ENCODE assay signal across 1 cellular context in genomic region chrX:135383249-135383648, GRCh38.
A peak's percentile ranks its signal among the peaks of the same experiment; 100 is the strongest.
TF ChIP-seq lines count a peak whose summit lies in the region.

No MANE protein-coding gene starts in this region.

TF ChIP-seq in K562, 482 proteins besides CTCF, POLR2A, EP300 and RAD21:
- TF ChIP-seq C11orf30 (IDR thresholded peaks at IDR 0.05; ENCODE audit: low read depth), result peak; percentile 31; the same call in 1 of the 2 replicates
- no peak for TF ChIP-seq ZBTB43 (CRISPR knock-in tag; IDR thresholded peaks at IDR 0.05)
- TF ChIP-seq ELF2 (CRISPR knock-in tag; IDR thresholded peaks at IDR 0.05), result no peak
- no peak for TF ChIP-seq HMBOX1 (IDR thresholded peaks at IDR 0.05)
- no peak for TF ChIP-seq POLR3A (IDR thresholded peaks at IDR 0.05; ENCODE audit: borderline replicate concordance, extremely low read depth, insufficient read depth, insufficient read length)
- no peak for TF ChIP-seq ZNF124 (CRISPR knock-in tag; IDR thresholded peaks at IDR 0.05)
- TF ChIP-seq AFF1 (IDR thresholded peaks at IDR 0.05; ENCODE audit: low read depth in 1 of 2, partially characterized antibody in 2 of 2), result no peak
- TF ChIP-seq HINFP (tag; conservative IDR thresholded peaks at IDR 0.05; ENCODE audit: low read depth), result no peak
- TF ChIP-seq ZNF57 (CRISPR knock-in tag; IDR thresholded peaks at IDR 0.05), result no peak
- TF ChIP-seq PATZ1 (CRISPR knock-in tag; IDR thresholded peaks at IDR 0.05; ENCODE audit: borderline replicate concordance), result no peak
- TF ChIP-seq CEBPG (CRISPR knock-in tag; IDR thresholded peaks at IDR 0.05), result no peak
- no peak for TF ChIP-seq CEBPG (tag; conservative IDR thresholded peaks at IDR 0.05 in 1 of 2, IDR thresholded peaks at IDR 0.05 in 1 of 2)
- no peak for TF ChIP-seq NFIX (CRISPR knock-in tag; IDR thresholded peaks at IDR 0.05; ENCODE audit: low read depth)
- no peak for TF ChIP-seq GTF2E2 (tag; IDR thresholded peaks at IDR 0.05)
- TF ChIP-seq NFE2L1 (tag; IDR thresholded peaks at IDR 0.05; ENCODE audit: borderline replicate concordance, low read depth), result 0 out of 2 replicates have a peak, but pooled peaks have one; percentile 13
- TF ChIP-seq EZH2 (IDR thresholded peaks at IDR 0.05; ENCODE audit: borderline replicate concordance, low read depth, low read length), result no peak
- TF ChIP-seq JUN (IDR thresholded peaks at IDR 0.05; ENCODE audit: borderline replicate concordance, low read depth, low read length), result no peak
- TF ChIP-seq JUN (CRISPR knock-in tag; IDR thresholded peaks at IDR 0.05; ENCODE audit: borderline replicate concordance), result no peak
- TF ChIP-seq KHSRP (IDR thresholded peaks at IDR 0.05), result no peak
- no peak for TF ChIP-seq ZNF79 (CRISPR knock-in tag; IDR thresholded peaks at IDR 0.05; ENCODE audit: low read depth)
- TF ChIP-seq HNRNPH1 (optimal IDR thresholded peaks at IDR 0.05; ENCODE audit: low read depth, low read length), result no peak
- no peak for TF ChIP-seq ID3 (CRISPR knock-in tag; IDR thresholded peaks at IDR 0.05)
- no peak for TF ChIP-seq ID3 (tag; IDR thresholded peaks at IDR 0.05)
- no peak for TF ChIP-seq ZNF41 (CRISPR knock-in tag; conservative IDR thresholded peaks at IDR 0.05)
- TF ChIP-seq ZNF316 (IDR thresholded peaks at IDR 0.05), result peak; percentile 15; the same call in 1 of the 2 replicates
- TF ChIP-seq RBM34 (IDR thresholded peaks at IDR 0.05; ENCODE audit: borderline replicate concordance, insufficient read depth, low read length), result no peak
- TF ChIP-seq MAFG (tag; conservative IDR thresholded peaks at IDR 0.05), result peak; percentile 69; the same call in 1 of the 2 replicates
- TF ChIP-seq HNRNPLL (IDR thresholded peaks at IDR 0.05; ENCODE audit: low read depth, low read length, poor library complexity, severe bottlenecking), result no peak
- no peak for TF ChIP-seq MLX (CRISPR knock-in tag; conservative IDR thresholded peaks at IDR 0.05)
- TF ChIP-seq E4F1 (CRISPR knock-in tag; IDR thresholded peaks at IDR 0.05; ENCODE audit: borderline replicate concordance), result no peak
- TF ChIP-seq NFE2 (IDR thresholded peaks at IDR 0.05; ENCODE audit: low read depth), result peak; percentile 75
